In genomic region chr2:164504253-164504652, GRCh38 we compare ENCODE assay signal across 9 cellular contexts.
DNase-seq lines count a peak whose midpoint lies in the region; ATAC-seq and TF ChIP-seq lines count a peak whose summit lies in the region.
"Had no signal": no experiment of that assay in that cellular context is flagged by ENCODE, and none has a peak within 500 bp of the region (broad histone marks: within the 10 kb centered on the region; RNA-seq: fewer than 3 reads in every experiment).

No MANE protein-coding gene starts in this region.

- ATAC-seq in SK-N-SH treated with all-trans-retinoic acid at 6 μM for 48 hours: peak; percentile 45; the same call in 2 of the 3 replicates
- ATAC-seq in HG03039 (IDR thresholded peaks at IDR 0.05; ENCODE audit: unreplicated experiment): no peak
- no peak for ATAC-seq in GM18861 (IDR thresholded peaks at IDR 0.05; ENCODE audit: unreplicated experiment)
- no peak for ATAC-seq in HG03108 (IDR thresholded peaks at IDR 0.05; ENCODE audit: unreplicated experiment)

- DNase-seq in AG08395 (ENCODE audit: low spot score) (peak; percentile 15), H4 (ENCODE audit: low spot score) (peak; percentile 7), iPS-NIHi11 (ENCODE audit: low spot score) (peak; percentile 31), SKM-1 (lab: John Stamatoyannopoulos, UW; ENCODE audit: unreplicated experiment) (no peak)
- DNase-seq: stimulated activated CD4-positive, alpha-beta T cell treated with anti-CD3 and anti-CD28 coated beads, Interleukin-2, amount 100 ng/mL, for 48 hours had no signal

TF ChIP-seq in SK-N-SH treated with all-trans-retinoic acid at 6 μM for 48 hours, 23 proteins besides CTCF, POLR2A, EP300 and RAD21:
- TF ChIP-seq SNAI2 (CRISPR knock-in tag; IDR thresholded peaks at IDR 0.05) (no peak), CSDC2 (CRISPR knock-in tag; IDR thresholded peaks at IDR 0.05) (no peak), ESRRG (CRISPR knock-in tag; IDR thresholded peaks at IDR 0.05) (no peak)
- TF ChIP-seq, protein P1, sequence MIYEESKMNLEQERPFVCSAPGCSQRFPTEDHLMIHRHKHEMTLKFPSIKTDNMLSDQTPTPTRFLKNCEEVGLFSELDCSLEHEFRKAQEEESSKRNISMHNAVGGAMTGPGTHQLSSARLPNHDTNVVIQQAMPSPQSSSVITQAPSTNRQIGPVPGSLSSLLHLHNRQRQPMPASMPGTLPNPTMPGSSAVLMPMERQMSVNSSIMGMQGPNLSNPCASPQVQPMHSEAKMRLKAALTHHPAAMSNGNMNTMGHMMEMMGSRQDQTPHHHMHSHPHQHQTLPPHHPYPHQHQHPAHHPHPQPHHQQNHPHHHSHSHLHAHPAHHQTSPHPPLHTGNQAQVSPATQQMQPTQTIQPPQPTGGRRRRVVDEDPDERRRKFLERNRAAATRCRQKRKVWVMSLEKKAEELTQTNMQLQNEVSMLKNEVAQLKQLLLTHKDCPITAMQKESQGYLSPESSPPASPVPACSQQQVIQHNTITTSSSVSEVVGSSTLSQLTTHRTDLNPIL (CRISPR knock-in tag; IDR thresholded peaks at IDR 0.05; ENCODE audit: low read depth): no peak
